In genomic region chr17:7582401-7583252, GRCh38 we compare ENCODE assay signal across 8 cellular contexts. TPM values are rescaled to one million over a fixed set of nuclear protein-coding genes. Genes with fewer than 3 reads are reported as not detected.
DNase-seq lines count a peak whose midpoint lies in the region; ATAC-seq, FAIRE-seq and TF ChIP-seq lines count a peak whose summit lies in the region.

No MANE protein-coding gene starts in this region.

- H3K36me3 ChIP-seq in Panc1 (ENCODE audit: control insufficient read depth, insufficient read depth, low read length) (peaks cover 2% of the 10 kb centered on the region), pancreas (peaks cover 6 to 8% (median 7%) of the 10 kb centered on the region in 3 donors)

- peak overlapping the region; percentile 84 for H3K4me3 Mint-ChIP-seq in Calu3 (ENCODE audit: low read depth, unreplicated experiment)

- H3K36me3 Mint-ChIP-seq in Calu3 (ENCODE audit: insufficient read depth, unreplicated experiment): peaks cover 78% of the 10 kb centered on the region

- in situ Hi-C loops in Panc1 (cut with HindIII; ENCODE audit: low pct_unique_long_range_greater_than_20kb, low sequenced_read_pairs): no loop called here

- peak overlapping the region; percentile 99 for H3K27ac Mint-ChIP-seq in Calu3 (ENCODE audit: unreplicated experiment)

- BruUV-seq in Calu3 (replicated peaks; lab: Mats Ljungman, UMichigan) (no TSS peak), Panc1 (replicated peaks; lab: Mats Ljungman, UMichigan) (no TSS peak)

- H3K27ac ChIP-seq in Panc1 (ENCODE audit: low read length) (peak overlapping the region; percentile 100), pancreas (peak overlapping the region; percentile 86 to 97 (median 95))

- ATAC-seq in Panc1 (no peak), pancreas (no peak)

- no peak for TF ChIP-seq CTCF in Calu3 (IDR thresholded peaks at IDR 0.05; ENCODE audit: unreplicated experiment)
- no peak; the same call in 1 of the 2 replicates for TF ChIP-seq CTCF in Panc1 (IDR thresholded peaks at IDR 0.05)
- no peak for TF ChIP-seq CTCF in epithelial cell of esophagus (IDR thresholded peaks at IDR 0.05; ENCODE audit: insufficient read depth, low read depth, low read length, missing control alignments)
- no peak for TF ChIP-seq CTCF in pancreas (IDR thresholded peaks at IDR 0.05)

- no peak for FAIRE-seq in pancreas (lab: Jason Lieb, UNC)

- intact Hi-C loops in Calu3 (cut with micrococcal nuclease; ENCODE audit: unreplicated experiment): no loop called here
- intact Hi-C loops in Panc1 (cut with micrococcal nuclease; ENCODE audit: unreplicated experiment): no loop called here
- intact Hi-C loops in pancreas (cut with DNase I): loop anchor here in 1 of 3 donors (10.0 kb wide), 1 partner anchor 228 kb away; the partner anchor contains the start of genes KCTD11 and TMEM95

- H3K9me3 ChIP-seq in Panc1 (ENCODE audit: control insufficient read depth, insufficient read depth, low read depth, low read length): no peaks in the 10 kb centered on the region
- H3K9me3 ChIP-seq in pancreas: no peaks in the 10 kb centered on the region

- H3K27me3 ChIP-seq in Panc1 (ENCODE audit: control insufficient read depth, insufficient read depth, low read length) (no peaks in the 10 kb centered on the region), pancreas (no peaks in the 10 kb centered on the region)

- 84 to 86% methylated on average over 33 to 36 of the region's 36 CpGs for WGBS in pancreas, 2 donors

- H3K4me3 ChIP-seq in Panc1 (ENCODE audit: low read depth in 2 of 2, low read length in 2 of 2) (peak overlapping the region; percentile 65 to 66), epithelial cell of esophagus (ENCODE audit: low read length) (peak overlapping the region; percentile 93), pancreas (peak overlapping the region in 3 of 4 donors; percentile 32 to 52 (median 48))

- H3K4me1 ChIP-seq in Panc1 (ENCODE audit: control insufficient read depth, insufficient read depth, low read length) (peaks cover 48% of the 10 kb centered on the region), pancreas (peaks cover 10 to 29% (median 11%) of the 10 kb centered on the region in 3 donors)

- H3K27me3 Mint-ChIP-seq in Calu3 (ENCODE audit: unreplicated experiment): no peaks in the 10 kb centered on the region

- CTCF ChIA-PET in Calu3 (lab: Charles Lee) (no interaction called here), Panc1 (lab: Charles Lee) (no interaction called here)

- peaks cover 28% of the 10 kb centered on the region for H3K4me1 Mint-ChIP-seq in Calu3 (ENCODE audit: low read depth, unreplicated experiment)

- DNase-seq in Calu3 (no peak), Panc1 (ENCODE audit: low read depth, low spot score) (no peak), epithelial cell of esophagus (ENCODE audit: low read depth) (no peak), pancreas (peak in 3 of 6 donors; percentile 63 to 88 (median 74)), KG1 (lab: John Stamatoyannopoulos, UW) (no peak), UCSD-AML1 (lab: John Stamatoyannopoulos, UW; ENCODE audit: unreplicated experiment) (no peak)
- DNase-seq in stimulated activated CD4-positive, alpha-beta T cell treated with anti-CD3 and anti-CD28 coated beads, Interleukin-12 subunit alpha, Interleukin-12 subunit beta, amount 100 ng/mL, for 4 hours: no peak
- DNase-seq in stimulated activated CD4-positive, alpha-beta T cell treated with anti-CD3 and anti-CD28 coated beads, Interleukin-2, amount 100 ng/mL, for 24 hours: no peak

- no peaks in the 10 kb centered on the region for H3K9me3 Mint-ChIP-seq in Calu3 (ENCODE audit: low read depth, unreplicated experiment)

- POLR2A ChIA-PET in Panc1 (lab: Charles Lee): interaction anchor here (1.1 kb wide), 1 partner anchor 105 kb away, joined by 4 read pairs; the partner anchor contains the start of gene TP53

RNA-seq across cellular contexts. Expression of gene MPDU1, which starts 1.0 kb away (rescaled TPM):
- total RNA-seq in Calu3 (2022) (34.6 and 36.3 TPM in 2 replicates), Panc1 (2021; ENCODE audit: unreplicated experiment) (47.1 TPM), pancreas (10 to 100 TPM; 12.3 to 27.1 (median 18.3) TPM)
- polyA plus RNA-seq in Panc1 (2012; ENCODE audit: insufficient read length): 68.0 TPM
- 10 to 100 TPM; 46.3 to 48.2 TPM for polyA plus RNA-seq in pancreas

RNA-seq across cellular contexts. Expression of gene CD68, which starts 3.2 kb away (rescaled TPM):
- total RNA-seq in Calu3 (2022): 28.6 and 50.0 TPM in 2 replicates
- 51.6 TPM for total RNA-seq in Panc1 (2021; ENCODE audit: unreplicated experiment)
- 47.6 TPM for polyA plus RNA-seq in Panc1 (2012; ENCODE audit: insufficient read length)
- total RNA-seq in pancreas: 10 to 100 TPM in 3 of 6 donors, 1 to 10 TPM in 3; 3.7 to 60.0 (median 11.1) TPM
- 1 to 10 TPM; 1.8 to 9.7 TPM for polyA plus RNA-seq in pancreas

RNA-seq across cellular contexts. Expression of gene SOX15, which starts 7.3 kb away (rescaled TPM):
- total RNA-seq in Calu3 (2022) (not detected in 2 replicates), Panc1 (2021; ENCODE audit: unreplicated experiment) (0.33 TPM), pancreas (under 1 TPM in 3 of 6 donors, not detected in 3; 0.18 to 0.35 (median 0.25) TPM)
- 1.1 TPM for polyA plus RNA-seq in Panc1 (2012; ENCODE audit: insufficient read length)
- 1 to 10 TPM in 1 of 2 donors, under 1 TPM in 1; 0.53 to 1.0 TPM for polyA plus RNA-seq in pancreas

RNA-seq across cellular contexts. Expression of gene SENP3, which starts 20.9 kb away (rescaled TPM):
- 52.0 and 54.3 TPM in 2 replicates for total RNA-seq in Calu3 (2022)
- 63.7 TPM for total RNA-seq in Panc1 (2021; ENCODE audit: unreplicated experiment)
- 68.6 TPM for polyA plus RNA-seq in Panc1 (2012; ENCODE audit: insufficient read length)
- total RNA-seq in pancreas: 10 to 100 TPM; 14.7 to 24.1 (median 15.7) TPM
- 10 to 100 TPM; 25.5 to 33.1 TPM for polyA plus RNA-seq in pancreas

RNA-seq across cellular contexts. Expression of gene TNFSF13, which starts 24.1 kb away (rescaled TPM):
- total RNA-seq in Calu3 (2022): 19.7 and 25.7 TPM in 2 replicates
- total RNA-seq in Panc1 (2021; ENCODE audit: unreplicated experiment): 2.3 TPM
- polyA plus RNA-seq in Panc1 (2012; ENCODE audit: insufficient read length): 3.1 TPM
- 10 to 100 TPM; 10.5 to 31.2 (median 15.4) TPM for total RNA-seq in pancreas
- 10 to 100 TPM; 16.9 to 17.8 TPM for polyA plus RNA-seq in pancreas
